In the genomic region with DNA sequence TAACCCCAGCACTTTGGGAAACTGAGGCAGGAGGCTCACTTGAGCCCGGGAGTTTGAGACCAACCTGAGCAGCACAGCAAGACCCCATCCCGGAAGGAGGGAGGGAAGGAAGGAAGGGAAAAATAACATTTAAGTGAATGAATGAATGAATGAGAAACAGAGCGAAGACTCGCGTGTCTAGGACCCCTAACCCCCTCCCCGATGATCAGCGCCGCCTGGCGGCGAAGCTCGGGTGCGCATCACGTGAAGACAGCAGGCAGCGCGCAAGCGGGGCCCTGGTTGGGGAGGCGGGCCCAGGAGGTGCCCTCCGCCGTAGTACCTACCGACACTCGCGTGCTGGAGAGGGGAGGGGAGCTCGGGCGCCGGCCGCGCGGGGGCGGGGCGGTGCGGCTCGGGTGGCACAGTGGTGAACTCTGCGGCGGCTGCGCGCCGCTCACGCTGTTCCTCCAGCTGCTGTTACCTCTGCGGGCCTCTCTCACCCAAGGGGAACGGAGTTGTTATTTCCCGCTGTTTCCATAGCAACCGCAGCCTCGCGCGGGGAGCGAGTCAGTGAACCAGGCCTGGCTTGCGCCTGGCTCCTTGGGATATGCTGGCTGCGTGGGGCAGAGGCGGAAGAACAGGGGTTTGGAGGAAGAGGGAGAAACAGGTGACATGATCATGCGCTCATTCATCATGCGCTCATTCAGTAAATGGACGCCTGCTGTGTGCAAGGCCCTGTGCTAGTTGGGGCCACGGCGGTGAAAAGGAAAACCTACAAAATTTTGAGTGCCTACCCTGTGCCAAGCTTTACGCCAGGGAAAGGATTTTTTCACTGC, we compare ENCODE assay signal across 8 cellular contexts. TPM values are rescaled to one million over a fixed set of nuclear protein-coding genes. Genes with fewer than 3 reads are reported as not detected.
DNase-seq lines count a peak whose midpoint lies in the region; ATAC-seq, FAIRE-seq and TF ChIP-seq lines count a peak whose summit lies in the region.

No MANE protein-coding gene starts in this region.

- peak; percentile 99 for TF ChIP-seq CTCF in WERI-Rb-1 (IDR thresholded peaks at IDR 0.05; ENCODE audit: low read depth, low read length)
- TF ChIP-seq CTCF in bronchial epithelial cell (IDR thresholded peaks at IDR 0.05; ENCODE audit: insufficient read depth, low read length, severe bottlenecking), result peak; percentile 93

- H3K36me3 ChIP-seq in ACC112 (ENCODE audit: insufficient read depth, low read length) (no peaks in the 10 kb centered on the region), WERI-Rb-1 (no peaks in the 10 kb centered on the region), bronchial epithelial cell (ENCODE audit: control insufficient read depth, insufficient read depth, low read length) (no peaks in the 10 kb centered on the region)

- peak; percentile 97 for DNase-seq in NCI-H2171 treated with DMSO at 0.1 percent for 48 hours (lab: John Stamatoyannopoulos, UW)
- peak; percentile 98 for DNase-seq in WERI-Rb-1
- peak; percentile 48 for DNase-seq in bronchial epithelial cell (ENCODE audit: low read depth)
- DNase-seq in inferior parietal cortex (ENCODE audit: extremely low spot score), result peak; percentile 57
- peak; percentile 26 for DNase-seq in smooth muscle cell of the brain vasculature (ENCODE audit: low read depth, low spot score)

- H3K4me3 ChIP-seq in ACC112 (ENCODE audit: low read depth, low read length) (peak overlapping the region; percentile 78), WERI-Rb-1 (ENCODE audit: low read depth, low read length) (peak overlapping the region; percentile 52), bronchial epithelial cell (ENCODE audit: low read depth, low read length) (peak overlapping the region; percentile 51)

- no peaks in the 10 kb centered on the region for H3K9me3 ChIP-seq in WERI-Rb-1 (ENCODE audit: severe bottlenecking)

- H3K4me1 ChIP-seq in ACC112 (ENCODE audit: control insufficient read depth, insufficient read depth, low read length, unreplicated experiment), result peaks cover 6% of the 10 kb centered on the region

- no peak for FAIRE-seq in bronchial epithelial cell (lab: Jason Lieb, UNC)

- H3K79me2 ChIP-seq in ACC112 (ENCODE audit: control insufficient read depth, insufficient read depth, low read length, unreplicated experiment), result no peaks in the 10 kb centered on the region

- peak; percentile 91 for ATAC-seq in GM18868 (IDR thresholded peaks at IDR 0.05; ENCODE audit: unreplicated experiment)
- peak; percentile 83 for ATAC-seq in HG03108 (IDR thresholded peaks at IDR 0.05; ENCODE audit: unreplicated experiment)

- no peak overlapping the region for H3K27ac ChIP-seq in ACC112 (ENCODE audit: low read depth, low read length)
- H3K27ac ChIP-seq in WERI-Rb-1, result peak overlapping the region; percentile 3; the same call in 1 of the 2 replicates

- H3K27me3 ChIP-seq in ACC112 (ENCODE audit: insufficient read depth, low read length) (peaks cover 46% of the 10 kb centered on the region), WERI-Rb-1 (ENCODE audit: insufficient read depth, low read depth, severe bottlenecking) (no peaks in the 10 kb centered on the region), bronchial epithelial cell (ENCODE audit: control insufficient read depth, insufficient read depth, low read length) (peaks cover 7% of the 10 kb centered on the region)

- peak overlapping the region; percentile 28 for H2AFZ ChIP-seq in ACC112 (ENCODE audit: low read length, unreplicated experiment)

RNA-seq across cellular contexts. Expression of a gene that starts 2.0 kb away (rescaled TPM):
- total RNA-seq in bronchial epithelial cell, result under 0.01 and 0.13 TPM in 2 replicates

RNA-seq across cellular contexts. Expression of a gene that starts 42.9 kb away (rescaled TPM):
- total RNA-seq in bronchial epithelial cell, result 16.4 and 24.0 TPM in 2 replicates

Comparison
In these comparisons a context has a peak if more than half of its experiments do, and no peak if none do; other contexts are left out.
1. DNase-seq: peak in every context shown above with its lines; median percentile 98 in WERI-Rb-1; 97 in NCI-H2171 treated with DMSO at 0.1 percent for 48 hours; 57 in inferior parietal cortex; 48 in bronchial epithelial cell; 26 in smooth muscle cell of the brain vasculature.